ENCODE assay signal across 4 cellular contexts in genomic region chr11:105102079-105102478, GRCh38. TPM values are rescaled to one million over a fixed set of nuclear protein-coding genes. Genes with fewer than 3 reads are reported as not detected.
"Had no signal": no experiment of that assay in that cellular context is flagged by ENCODE, and none has a peak within 500 bp of the region (broad histone marks: within the 10 kb centered on the region; RNA-seq: fewer than 3 reads in every experiment).

No MANE protein-coding gene starts in this region.

RNA-seq across cellular contexts. Expression of gene CARD18, which starts 37.5 kb away (rescaled TPM):
- polyA plus RNA-seq: GM23338, H1, HepG2, IgD-negative memory B cell had no signal

RNA-seq across cellular contexts. Expression of gene CARD16, which starts 56.9 kb away (rescaled TPM):
- polyA plus RNA-seq: GM23338, H1 had no signal
